In the genomic region with DNA sequence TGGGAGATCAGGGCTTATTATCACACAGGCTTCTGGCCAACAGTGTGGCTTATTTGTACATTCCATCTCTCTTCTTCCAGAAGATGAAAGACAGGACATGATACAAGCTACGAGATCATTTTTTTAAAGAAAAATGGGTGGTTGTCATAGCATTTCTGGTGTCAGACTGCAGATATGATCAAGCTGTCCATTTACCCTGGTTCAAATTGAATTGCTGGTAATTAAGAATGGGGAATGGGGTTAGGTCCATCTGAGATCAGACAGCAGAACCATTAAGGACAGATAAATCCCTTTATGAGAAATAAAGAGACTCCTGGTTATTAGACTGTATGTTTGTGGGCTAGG, we compare ENCODE assay signal across 20 cellular contexts.
"Had no signal": no experiment of that assay in that cellular context is flagged by ENCODE, and none has a peak within 500 bp of the region (broad histone marks: within the 10 kb centered on the region; RNA-seq: fewer than 3 reads in every experiment).

No MANE protein-coding gene starts in this region.

- H3K27me3 Mint-ChIP-seq: activated CD4-positive, alpha-beta memory T cell treated with anti-CD3 and anti-CD28 coated beads, Interleukin-2, amount 10 ng/mL, durations not matched to agents 7 days and 5 days; activated CD4-positive, alpha-beta T cell treated with anti-CD3 and anti-CD28 coated beads, Interleukin-2, amount 10 ng/mL, durations not matched to agents 7 days and 5 days; progenitor cell of endocrine pancreas had no signal

- DNase-seq: activated CD4-positive, alpha-beta T cell treated with anti-CD3 and anti-CD28 coated beads for 1 hour; activated naive CD4-positive, alpha-beta T cell; esophagus squamous epithelium; naive B cell; spleen had no signal

- H3K36me3 ChIP-seq: breast epithelium, colonic mucosa, esophagus squamous epithelium, ovary, spleen, transverse colon had no signal

- H3K36me3 Mint-ChIP-seq: activated naive CD4-positive, alpha-beta T cell treated with anti-CD3 and anti-CD28 coated beads, Interleukin-2, amount 50 U/mL, for 72 hours; naive B cell; T-cell; WTC11 had no signal

- H3K9me3 Mint-ChIP-seq: activated CD4-positive, alpha-beta memory T cell treated with anti-CD3 and anti-CD28 coated beads, Interleukin-2, amount 10 ng/mL, durations not matched to agents 7 days and 5 days; activated CD4-positive, alpha-beta T cell treated with anti-CD3 and anti-CD28 coated beads, Interleukin-2, amount 10 ng/mL, durations not matched to agents 7 days and 5 days; activated naive CD4-positive, alpha-beta T cell treated with anti-CD3 and anti-CD28 coated beads, Interleukin-2, amount 50 U/mL, for 72 hours; activated T-cell treated with anti-CD3 and anti-CD28 coated beads, Interleukin-2, amount 50 U/mL, for 4 hours; activated T-helper 2 cell treated with anti-CD3 and anti-CD28 coated beads, Interferon-gamma antibody, Interleukin-2, Interleukin-4, amounts not matched to agents 10 μg/mL and 5 μg/mL and 100 μg/mL, durations not matched to agents 14 hours and 24 hours and 36 hours; T-cell; WTC11 had no signal

- H3K4me1 ChIP-seq: breast epithelium, colonic mucosa, esophagus squamous epithelium, testis had no signal

- H3K27ac ChIP-seq: breast epithelium, colonic mucosa, epithelial cell of prostate, esophagus squamous epithelium, ovary, spleen, testis, transverse colon had no signal

- FAIRE-seq: endometrium had no signal

- H3K4me3 ChIP-seq: breast epithelium, colonic mucosa, esophagus squamous epithelium, ovary, spleen, testis, transverse colon had no signal

- H3K9me3 ChIP-seq: breast epithelium, colonic mucosa, esophagus squamous epithelium, ovary, spleen, testis, transverse colon had no signal

- H3K27ac Mint-ChIP-seq: activated CD4-positive, alpha-beta memory T cell treated with anti-CD3 and anti-CD28 coated beads, Interleukin-2, amount 10 ng/mL, durations not matched to agents 7 days and 5 days; activated CD4-positive, alpha-beta T cell treated with anti-CD3 and anti-CD28 coated beads, Interleukin-2, amount 10 ng/mL, durations not matched to agents 7 days and 5 days; activated naive CD4-positive, alpha-beta T cell treated with anti-CD3 and anti-CD28 coated beads, Interleukin-2, amount 50 U/mL, for 72 hours; progenitor cell of endocrine pancreas; T-cell; WTC11 had no signal

- H3K4me3 Mint-ChIP-seq: activated CD4-positive, alpha-beta memory T cell treated with anti-CD3 and anti-CD28 coated beads, Interleukin-2, amount 10 ng/mL, durations not matched to agents 7 days and 5 days; activated CD4-positive, alpha-beta T cell treated with anti-CD3 and anti-CD28 coated beads, Interleukin-2, amount 10 ng/mL, durations not matched to agents 7 days and 5 days; activated T-cell treated with anti-CD3 and anti-CD28 coated beads, Interleukin-2, amount 50 U/mL, for 4 hours; naive B cell; T-cell; WTC11 had no signal

- H3K4me1 Mint-ChIP-seq: activated CD4-positive, alpha-beta T cell treated with anti-CD3 and anti-CD28 coated beads, Interleukin-2, amount 10 ng/mL, durations not matched to agents 7 days and 5 days; naive B cell; T-cell had no signal

- H3K27me3 ChIP-seq: breast epithelium, colonic mucosa, esophagus squamous epithelium, ovary, spleen, testis, transverse colon had no signal
